ENCODE assay signal across 20 cellular contexts in genomic region chr20:50387996-50388332, GRCh38.
DNase-seq lines count a peak whose midpoint lies in the region; ATAC-seq, FAIRE-seq and TF ChIP-seq lines count a peak whose summit lies in the region.
"Had no signal": no experiment of that assay in that cellular context is flagged by ENCODE, and none has a peak within 500 bp of the region (broad histone marks: within the 10 kb centered on the region; RNA-seq: fewer than 3 reads in every experiment).

No MANE protein-coding gene starts in this region.

- no peak overlapping the region for H2AFZ ChIP-seq in mesenchymal stem cell (ENCODE audit: low read depth, low read length)

- H3K27ac ChIP-seq in A549 (peak overlapping the region; percentile 64 to 78; a peak in 5 of 6 replicates), mesenchymal stem cell (ENCODE audit: low read length, poor library complexity, severe bottlenecking) (no peak overlapping the region)

- peak overlapping the region in 1 of 2 experiments; percentile 68 for H3K18ac ChIP-seq in mesenchymal stem cell (ENCODE audit: low read depth in 1 of 2, low read length in 2 of 2)

- no peak overlapping the region for H4K91ac ChIP-seq in mesenchymal stem cell (ENCODE audit: low read length)

- POLR2A ChIA-PET in A549 (lab: Yijun Ruan, JAX) = no interaction called here

- TF ChIP-seq EP300 in A549 (IDR thresholded peaks at IDR 0.05) = no peak

- H3K4me1 ChIP-seq in A549 = peaks cover 49% of the 10 kb centered on the region
- peaks cover 5% of the 10 kb centered on the region for H3K4me1 ChIP-seq in mesenchymal stem cell (ENCODE audit: control insufficient read depth, insufficient read depth, low read depth, low read length)

- TF ChIP-seq CTCF in A549 (IDR thresholded peaks at IDR 0.05) = no peak

- no peaks in the 10 kb centered on the region for H3K27me3 ChIP-seq in mesenchymal stem cell (ENCODE audit: control insufficient read depth in 1 of 2, insufficient read depth in 1 of 2, low read length in 2 of 2)

- H3K14ac ChIP-seq in mesenchymal stem cell (ENCODE audit: low read length in 2 of 2) = no peak overlapping the region

- CTCF ChIA-PET in A549 (lab: Yijun Ruan, JAX) = interaction anchor here (1.7 kb wide), 1 partner anchor 12 kb away, joined by 4 read pairs; no protein-coding TSS in a partner anchor

- no peak overlapping the region for H2BK120ac ChIP-seq in mesenchymal stem cell (ENCODE audit: low read depth, low read length)

- no peak for FAIRE-seq in A549 (lab: Jason Lieb, UNC)
- FAIRE-seq: endometrium, GM19239 had no signal

- no peak overlapping the region for H4K8ac ChIP-seq in mesenchymal stem cell (ENCODE audit: low read length)

- no peak overlapping the region for H2BK5ac ChIP-seq in mesenchymal stem cell (ENCODE audit: low read depth, low read length, poor library complexity, severe bottlenecking)

- TF ChIP-seq POLR2A in A549 (IDR thresholded peaks at IDR 0.05; ENCODE audit: low read length) = no peak

- no peak overlapping the region for H2BK15ac ChIP-seq in mesenchymal stem cell (ENCODE audit: low read depth, poor library complexity, severe bottlenecking)

- no peak for DNase-seq in A549 (ENCODE audit: low read depth in 1 of 2, low spot score in 1 of 2)
- DNase-seq in Daoy (ENCODE audit: low read depth) = peak; percentile 88
- DNase-seq in amniotic epithelial cell (ENCODE audit: low read depth) = peak; percentile 83
- no peak for DNase-seq in mesenchymal stem cell
- DNase-seq in iPS-NIHi11 (ENCODE audit: low spot score) = no peak
- DNase-seq in hepatic stellate cell (ENCODE audit: low spot score) = no peak
- DNase-seq: activated CD8-positive, alpha-beta T cell treated with anti-CD3 and anti-CD28 coated beads, Interleukin-2, amount 10 ng/mL, durations not matched to agents 7 days and 5 days; activated naive CD8-positive, alpha-beta T cell treated with anti-CD3 and anti-CD28 coated beads, Interleukin-2, amount 50 U/mL, for 24 hours; cerebellar nuclear complex; DMS53; HCEC 1CT; NCI-H2081 treated with DMSO at 0.1 percent for 48 hours; NCI-H526; nephron progenitor cell; T-helper 9 cell had no signal

- WGBS in A549 (ENCODE audit: missing lambda C conversion rate) = 88% methylated on average over 6 of the region's 6 CpGs
- WGBS in mesenchymal stem cell = 50% methylated on average over 6 of the region's 6 CpGs

- H3K4me2 ChIP-seq in A549 = no peak overlapping the region
- H3K4me2 ChIP-seq in mesenchymal stem cell (ENCODE audit: low read length, poor library complexity, severe bottlenecking) = peak overlapping the region; percentile 9

- H2BK12ac ChIP-seq in mesenchymal stem cell (ENCODE audit: low read length in 2 of 2) = peak overlapping the region; percentile 1 to 59

- H3K9ac ChIP-seq in mesenchymal stem cell (ENCODE audit: low read length) = no peak overlapping the region

- H3K9me3 ChIP-seq in A549 (no peaks in the 10 kb centered on the region), mesenchymal stem cell (ENCODE audit: control insufficient read depth, low read length) (no peaks in the 10 kb centered on the region)

- H3K36me3 ChIP-seq in mesenchymal stem cell (ENCODE audit: control insufficient read depth in 1 of 2, insufficient read depth in 2 of 2, low read depth in 1 of 2, low read length in 2 of 2) = no peaks in the 10 kb centered on the region

- TF ChIP-seq RAD21 in A549 (conservative IDR thresholded peaks at IDR 0.05 in 1 of 2, IDR thresholded peaks at IDR 0.05 in 1 of 2) = no peak

- no peak overlapping the region for H3K4me3 ChIP-seq in A549
- no peak overlapping the region for H3K4me3 ChIP-seq in mesenchymal stem cell (ENCODE audit: insufficient read depth in 1 of 2, low read depth in 1 of 2, low read length in 2 of 2)

- no peaks in the 10 kb centered on the region for H3K79me1 ChIP-seq in mesenchymal stem cell (replicated peaks; ENCODE audit: low read length, poor library complexity, severe bottlenecking)

- H3K4ac ChIP-seq in mesenchymal stem cell (ENCODE audit: low read depth in 1 of 2, low read length in 2 of 2) = no peak overlapping the region

- H2AK5ac ChIP-seq in mesenchymal stem cell (ENCODE audit: low read length, severe bottlenecking) = no peak overlapping the region

- no peak for ATAC-seq in A549
- ATAC-seq in GM18858 (IDR thresholded peaks at IDR 0.05; ENCODE audit: unreplicated experiment) = no peak
- ATAC-seq in HG02938 (IDR thresholded peaks at IDR 0.05; ENCODE audit: unreplicated experiment) = no peak
- ATAC-seq: activated CD8-positive, alpha-beta T cell treated with anti-CD3 and anti-CD28 coated beads, Interleukin-2, amount 10 ng/mL, durations not matched to agents 7 days and 5 days; activated naive CD8-positive, alpha-beta T cell treated with anti-CD3 and anti-CD28 coated beads, Interleukin-2, amount 50 U/mL, for 24 hours; activated T-helper 17 cell treated with anti-CD3 and anti-CD28 coated beads, Interleukin-2, amount 50 U/mL, for 72 hours had no signal

- H3K23ac ChIP-seq in mesenchymal stem cell (ENCODE audit: low read length in 2 of 2) = no peak overlapping the region

TF ChIP-seq in A549, 52 proteins besides CTCF, POLR2A, EP300 and RAD21:
- TF ChIP-seq JUN (IDR thresholded peaks at IDR 0.05) (no peak), ZNF302 (CRISPR knock-in tag; IDR thresholded peaks at IDR 0.05) (no peak), MAFK (IDR thresholded peaks at IDR 0.05; ENCODE audit: partially characterized antibody) (no peak)
- TF ChIP-seq, protein P1, sequence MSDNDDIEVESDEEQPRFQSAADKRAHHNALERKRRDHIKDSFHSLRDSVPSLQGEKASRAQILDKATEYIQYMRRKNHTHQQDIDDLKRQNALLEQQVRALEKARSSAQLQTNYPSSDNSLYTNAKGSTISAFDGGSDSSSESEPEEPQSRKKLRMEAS (IDR thresholded peaks at IDR 0.05) = no peak

Comparison
In these comparisons a context has a peak if more than half of its experiments do, and no peak if none do; other contexts are left out.
1. DNase-seq: peak in Daoy (single experiment) and amniotic epithelial cell (single experiment); none in A549 (0 of 2), mesenchymal stem cell (single experiment), iPS-NIHi11 (single experiment) and hepatic stellate cell (single experiment).